In the genomic region with DNA sequence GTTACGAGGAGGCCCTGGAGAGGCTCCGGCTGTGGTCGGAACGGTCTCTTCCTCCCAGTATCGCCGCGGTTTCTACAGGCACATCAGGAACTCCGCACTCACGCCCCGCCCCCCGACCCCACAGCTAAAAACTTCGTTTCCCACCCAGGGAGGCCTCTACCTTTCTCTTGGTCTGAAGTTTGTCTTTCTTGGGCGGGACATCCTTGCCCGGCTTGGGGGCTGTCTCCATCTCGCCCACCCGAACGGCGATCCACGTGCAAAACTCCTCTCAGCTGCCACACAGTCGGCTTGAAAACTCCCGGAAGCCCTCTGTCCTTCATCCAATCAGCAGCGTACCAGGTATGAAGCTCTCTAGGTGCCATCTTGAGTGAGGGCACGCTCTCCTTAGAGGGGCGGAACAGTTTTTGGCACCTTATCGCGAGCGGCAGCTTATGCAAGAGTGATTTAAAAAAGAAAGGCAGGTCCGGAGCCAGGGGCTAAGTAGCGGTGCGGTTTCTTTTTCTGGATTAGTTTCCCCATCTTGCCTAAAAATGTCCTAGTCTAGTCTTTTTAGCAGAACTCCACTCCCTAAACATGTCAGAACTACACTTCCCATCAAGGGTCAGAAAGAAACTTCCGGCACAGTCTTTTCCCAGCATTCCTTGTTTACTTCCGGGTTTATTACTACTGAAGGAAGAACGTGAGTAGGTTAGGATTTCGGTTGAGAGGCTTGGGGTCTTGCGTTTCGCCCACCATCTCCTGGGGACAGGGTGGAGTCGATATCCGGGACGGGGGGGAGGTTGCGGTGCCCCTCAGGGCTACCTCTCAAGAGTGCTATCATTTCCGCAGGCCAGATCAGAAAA, we compare ENCODE assay signal across 7 cellular contexts.
DNase-seq lines count a peak whose midpoint lies in the region; ATAC-seq lines count a peak whose summit lies in the region.

A gene (plus strand): TSS at position 660 of the 842 bp plus-strand sequence. CDS start 256 bp downstream, outside the sequence.
A gene with protein sequence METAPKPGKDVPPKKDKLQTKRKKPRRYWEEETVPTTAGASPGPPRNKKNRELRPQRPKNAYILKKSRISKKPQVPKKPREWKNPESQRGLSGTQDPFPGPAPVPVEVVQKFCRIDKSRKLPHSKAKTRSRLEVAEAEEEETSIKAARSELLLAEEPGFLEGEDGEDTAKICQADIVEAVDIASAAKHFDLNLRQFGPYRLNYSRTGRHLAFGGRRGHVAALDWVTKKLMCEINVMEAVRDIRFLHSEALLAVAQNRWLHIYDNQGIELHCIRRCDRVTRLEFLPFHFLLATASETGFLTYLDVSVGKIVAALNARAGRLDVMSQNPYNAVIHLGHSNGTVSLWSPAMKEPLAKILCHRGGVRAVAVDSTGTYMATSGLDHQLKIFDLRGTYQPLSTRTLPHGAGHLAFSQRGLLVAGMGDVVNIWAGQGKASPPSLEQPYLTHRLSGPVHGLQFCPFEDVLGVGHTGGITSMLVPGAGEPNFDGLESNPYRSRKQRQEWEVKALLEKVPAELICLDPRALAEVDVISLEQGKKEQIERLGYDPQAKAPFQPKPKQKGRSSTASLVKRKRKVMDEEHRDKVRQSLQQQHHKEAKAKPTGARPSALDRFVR (minus strand): TSS at position 298 of the 842 bp plus-strand sequence. CDS start 69 bp downstream, at position 229.

- peak within 1 kb of the TSS; percentile 98 for H3K4me3 Mint-ChIP-seq in T-helper 2 cell treated with Interferon-gamma antibody and Interleukin-4, amounts not matched to agents 5 μg/mL and 100 μg/mL, for 36 hours

- H3K9me3 Mint-ChIP-seq in T-helper 2 cell treated with Interferon-gamma antibody and Interleukin-4, amounts not matched to agents 5 μg/mL and 100 μg/mL, for 36 hours = no peaks in the 10 kb centered on the region

- peak within 1 kb of the TSS; percentile 88 for H3K27ac Mint-ChIP-seq in T-helper 2 cell treated with Interferon-gamma antibody and Interleukin-4, amounts not matched to agents 5 μg/mL and 100 μg/mL, for 36 hours

- DNase-seq in NCI-H1930 (lab: John Stamatoyannopoulos, UW) (peak; percentile 71 to 78), astrocyte of the hippocampus (ENCODE audit: low read depth, low spot score) (peak; percentile 92), hippocampal formation (lab: John Stamatoyannopoulos, UW) (peak; percentile 91 to 98), retina (peak; percentile 99)
- DNase-seq in T-helper 2 cell treated with Interferon-gamma antibody and Interleukin-4, amounts not matched to agents 5 μg/mL and 100 μg/mL, for 36 hours (ENCODE audit: low spot score) = peak; percentile 82

- ATAC-seq in GM18517 (IDR thresholded peaks at IDR 0.05; ENCODE audit: unreplicated experiment) (peak; percentile 68), HG02973 (IDR thresholded peaks at IDR 0.05; ENCODE audit: unreplicated experiment) (peak; percentile 71)

- H3K36me3 Mint-ChIP-seq in T-helper 2 cell treated with Interferon-gamma antibody and Interleukin-4, amounts not matched to agents 5 μg/mL and 100 μg/mL, for 36 hours (ENCODE audit: low read depth) = peaks cover 47% of the 10 kb centered on the region

- no peaks in the 10 kb centered on the region for H3K27me3 Mint-ChIP-seq in T-helper 2 cell treated with Interferon-gamma antibody and Interleukin-4, amounts not matched to agents 5 μg/mL and 100 μg/mL, for 36 hours (ENCODE audit: low read depth)

- peaks cover 26% of the 10 kb centered on the region for H3K4me1 Mint-ChIP-seq in T-helper 2 cell treated with Interferon-gamma antibody and Interleukin-4, amounts not matched to agents 5 μg/mL and 100 μg/mL, for 36 hours (ENCODE audit: low read depth)

Comparison
In these comparisons a context has a peak if more than half of its experiments do, and no peak if none do; other contexts are left out.
1. Peak in every context shown above with its lines: DNase-seq and ATAC-seq.